In the genomic region with DNA sequence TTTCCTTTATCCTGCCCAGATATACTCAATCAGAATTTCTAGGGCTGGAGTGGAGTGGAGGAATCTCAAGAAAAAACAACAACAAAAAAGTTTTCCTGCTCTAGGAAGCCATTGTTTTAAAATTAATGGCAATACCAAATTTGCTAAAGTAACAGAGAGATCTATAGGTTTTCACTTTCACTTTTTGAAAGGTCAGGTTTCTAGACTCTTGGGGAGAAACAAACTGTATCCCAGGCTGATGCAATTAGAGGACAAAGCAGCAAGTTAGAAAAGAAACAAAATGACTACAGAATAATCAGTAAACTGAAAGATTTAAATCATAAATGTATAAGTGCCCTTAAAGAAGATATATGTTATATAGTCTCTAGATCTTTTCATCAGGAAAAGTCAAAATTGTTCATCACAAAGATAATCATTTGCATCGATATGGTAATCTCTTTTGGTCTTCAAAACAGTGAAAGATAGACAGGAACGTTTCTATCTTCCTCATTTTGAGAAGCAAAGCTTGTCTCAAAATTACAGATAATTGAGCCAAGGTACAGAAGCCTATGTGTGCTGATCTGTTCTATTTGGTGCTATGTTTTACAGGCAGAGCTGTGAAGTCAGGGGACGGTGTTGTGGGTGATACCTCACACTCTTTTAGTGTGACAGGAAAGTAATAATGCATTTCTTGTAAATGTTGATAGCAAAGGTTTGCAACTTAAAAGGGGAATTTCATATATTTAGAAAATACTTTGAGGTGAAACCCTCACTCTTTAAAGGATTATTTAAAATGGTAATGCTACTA, we compare ENCODE assay signal across 21 cellular contexts.
A peak's percentile ranks its signal among the peaks of the same experiment; 100 is the strongest.
DNase-seq lines count a peak whose midpoint lies in the region; ATAC-seq and TF ChIP-seq lines count a peak whose summit lies in the region.
"Had no signal": no experiment of that assay in that cellular context is flagged by ENCODE, and none has a peak within 500 bp of the region (broad histone marks: within the 10 kb centered on the region; RNA-seq: fewer than 3 reads in every experiment).

No MANE protein-coding gene starts in this region.

- POLR2A ChIA-PET in WTC11 (lab: Charles Lee) = no interaction called here

- H3K27ac Mint-ChIP-seq in WTC11 (peak overlapping the region; percentile 5; the same call in 1 of the 2 replicates), natural killer cell (peak overlapping the region; percentile 79 to 86)
- H3K27ac Mint-ChIP-seq: activated CD4-positive, alpha-beta T cell treated with anti-CD3 and anti-CD28 coated beads for 36 hours; B cell; IgD-negative memory B cell had no signal

- H3K4me3 Mint-ChIP-seq in WTC11 = no peak overlapping the region
- peak overlapping the region; percentile 58 for H3K4me3 Mint-ChIP-seq in natural killer cell
- H3K4me3 Mint-ChIP-seq: activated CD4-positive, alpha-beta T cell treated with anti-CD3 and anti-CD28 coated beads for 36 hours; B cell; IgD-negative memory B cell had no signal

- TF ChIP-seq CTCF in WTC11 (IDR thresholded peaks at IDR 0.05) (no peak), natural killer cell (IDR thresholded peaks at IDR 0.05) (no peak)

- H3K4me1 Mint-ChIP-seq in WTC11 (peaks cover 40% of the 10 kb centered on the region), natural killer cell (peaks cover 23 to 37% of the 10 kb centered on the region in 2 donors)
- H3K4me1 Mint-ChIP-seq: activated CD4-positive, alpha-beta T cell treated with anti-CD3 and anti-CD28 coated beads for 36 hours; B cell had no signal

- peak; percentile 48 for ATAC-seq in GM18870 (IDR thresholded peaks at IDR 0.05; ENCODE audit: unreplicated experiment)
- ATAC-seq in HG03342 (IDR thresholded peaks at IDR 0.05; ENCODE audit: unreplicated experiment) = peak; percentile 46
- no peak; the same call in 1 of the 2 replicates for ATAC-seq in WTC11
- peak; percentile 69 to 84 (median 83) for ATAC-seq in natural killer cell
- no peak for ATAC-seq in GM19467 (IDR thresholded peaks at IDR 0.05; ENCODE audit: unreplicated experiment)
- ATAC-seq in HG02870 (IDR thresholded peaks at IDR 0.05; ENCODE audit: unreplicated experiment) = no peak
- ATAC-seq: activated CD4-positive, alpha-beta T cell treated with anti-CD3 and anti-CD28 coated beads for 36 hours; left lung; Panc1 had no signal

- peaks cover 8% of the 10 kb centered on the region for H3K9me3 Mint-ChIP-seq in WTC11
- peaks cover 5 to 9% of the 10 kb centered on the region in 2 donors for H3K9me3 Mint-ChIP-seq in natural killer cell

- intact Hi-C loops in natural killer cell (cut with micrococcal nuclease) = loop anchor here (2.0 to 10.0 kb wide), 3 partner anchors 33 to 1745 kb away; partner anchors contain the start of gene C9orf72

- peaks cover 18% of the 10 kb centered on the region for H3K27me3 Mint-ChIP-seq in WTC11 (ENCODE audit: low read depth)
- H3K27me3 Mint-ChIP-seq in natural killer cell (ENCODE audit: low read depth in 2 of 2) = no peaks in the 10 kb centered on the region
- H3K27me3 Mint-ChIP-seq: activated CD4-positive, alpha-beta T cell treated with anti-CD3 and anti-CD28 coated beads for 36 hours; B cell; IgD-negative memory B cell had no signal

- H3K36me3 Mint-ChIP-seq in WTC11 (peaks cover 10% of the 10 kb centered on the region), natural killer cell (no peaks in the 10 kb centered on the region)
- H3K36me3 Mint-ChIP-seq: IgD-negative memory B cell had no signal

- no peak for DNase-seq in WTC11 (ENCODE audit: low spot score)
- no peak for DNase-seq in natural killer cell
- DNase-seq in HT-29 (ENCODE audit: low spot score) = no peak
- DNase-seq: activated CD4-positive, alpha-beta T cell treated with anti-CD3 and anti-CD28 coated beads for 36 hours; activated effector memory CD4-positive, alpha-beta T cell treated with anti-CD3 and anti-CD28 coated beads, Interleukin-2, amount 50 U/mL, for 16 hours; aorta; Calu3; left lung; NCI-H1092 treated with DMSO at 0.1 percent for 48 hours; NCI-H2107; NCI-H524 treated with DMSO at 0.1 percent for 48 hours; nucleus accumbens; stimulated activated CD4-positive, alpha-beta T cell treated with anti-CD3 and anti-CD28 coated beads, Interleukin-2, amount 100 ng/mL, for 48 hours; T1000 had no signal

- CTCF ChIA-PET in WTC11 (lab: Charles Lee) = no interaction called here

TF ChIP-seq in WTC11, 78 proteins besides CTCF, POLR2A, EP300 and RAD21:
- TF ChIP-seq, protein P1, sequence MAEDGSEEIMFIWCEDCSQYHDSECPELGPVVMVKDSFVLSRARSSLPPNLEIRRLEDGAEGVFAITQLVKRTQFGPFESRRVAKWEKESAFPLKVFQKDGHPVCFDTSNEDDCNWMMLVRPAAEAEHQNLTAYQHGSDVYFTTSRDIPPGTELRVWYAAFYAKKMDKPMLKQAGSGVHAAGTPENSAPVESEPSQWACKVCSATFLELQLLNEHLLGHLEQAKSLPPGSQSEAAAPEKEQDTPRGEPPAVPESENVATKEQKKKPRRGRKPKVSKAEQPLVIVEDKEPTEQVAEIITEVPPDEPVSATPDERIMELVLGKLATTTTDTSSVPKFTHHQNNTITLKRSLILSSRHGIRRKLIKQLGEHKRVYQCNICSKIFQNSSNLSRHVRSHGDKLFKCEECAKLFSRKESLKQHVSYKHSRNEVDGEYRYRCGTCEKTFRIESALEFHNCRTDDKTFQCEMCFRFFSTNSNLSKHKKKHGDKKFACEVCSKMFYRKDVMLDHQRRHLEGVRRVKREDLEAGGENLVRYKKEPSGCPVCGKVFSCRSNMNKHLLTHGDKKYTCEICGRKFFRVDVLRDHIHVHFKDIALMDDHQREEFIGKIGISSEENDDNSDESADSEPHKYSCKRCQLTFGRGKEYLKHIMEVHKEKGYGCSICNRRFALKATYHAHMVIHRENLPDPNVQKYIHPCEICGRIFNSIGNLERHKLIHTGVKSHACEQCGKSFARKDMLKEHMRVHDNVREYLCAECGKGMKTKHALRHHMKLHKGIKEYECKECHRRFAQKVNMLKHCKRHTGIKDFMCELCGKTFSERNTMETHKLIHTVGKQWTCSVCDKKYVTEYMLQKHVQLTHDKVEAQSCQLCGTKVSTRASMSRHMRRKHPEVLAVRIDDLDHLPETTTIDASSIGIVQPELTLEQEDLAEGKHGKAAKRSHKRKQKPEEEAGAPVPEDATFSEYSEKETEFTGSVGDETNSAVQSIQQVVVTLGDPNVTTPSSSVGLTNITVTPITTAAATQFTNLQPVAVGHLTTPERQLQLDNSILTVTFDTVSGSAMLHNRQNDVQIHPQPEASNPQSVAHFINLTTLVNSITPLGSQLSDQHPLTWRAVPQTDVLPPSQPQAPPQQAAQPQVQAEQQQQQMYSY (CRISPR knock-in tag; IDR thresholded peaks at IDR 0.05) = no peak
- TF ChIP-seq ATF2 (CRISPR knock-in tag; IDR thresholded peaks at IDR 0.05; ENCODE audit: borderline replicate concordance, low read depth) = no peak
- no peak for TF ChIP-seq ZNF219 (CRISPR knock-in tag; IDR thresholded peaks at IDR 0.05; ENCODE audit: borderline replicate concordance)
- no peak for TF ChIP-seq FOXP1 (CRISPR knock-in tag; IDR thresholded peaks at IDR 0.05; ENCODE audit: borderline replicate concordance)
- TF ChIP-seq ZNF263 (CRISPR knock-in tag; IDR thresholded peaks at IDR 0.05; ENCODE audit: low read depth) = no peak

Comparison
In these comparisons a context has a peak if more than half of its experiments do, and no peak if none do; other contexts are left out.
1. ATAC-seq: peak in GM18870 (single experiment), HG03342 (single experiment) and natural killer cell (3 of 3); none in WTC11 (single experiment), GM19467 (single experiment) and HG02870 (single experiment).